In genomic region chr2:99140860-99141109, GRCh38 we compare ENCODE assay signal across 8 cellular contexts. TPM values are rescaled to one million over a fixed set of nuclear protein-coding genes. Genes with fewer than 3 reads are reported as not detected.
DNase-seq lines count a peak whose midpoint lies in the region; ATAC-seq, FAIRE-seq and TF ChIP-seq lines count a peak whose summit lies in the region.

No MANE protein-coding gene starts in this region.

- TF ChIP-seq EP300 in A549 (IDR thresholded peaks at IDR 0.05), result no peak

- peak overlapping the region; percentile 63 for H3K9ac ChIP-seq in smooth muscle cell (ENCODE audit: low read depth)

- H3K27me3 ChIP-seq in smooth muscle cell (ENCODE audit: low read depth), result no peaks in the 10 kb centered on the region

- H3K4me3 Mint-ChIP-seq in activated B cell treated with CpG ODN at 0.5 μM for 24 hours, result peak overlapping the region; percentile 97

- DNase-seq in A549 (ENCODE audit: low read depth in 1 of 2, low spot score in 1 of 2), result no peak
- no peak for DNase-seq in activated B cell treated with CpG ODN at 0.5 μM for 24 hours
- DNase-seq in left ventricle myocardium superior, result no peak
- DNase-seq in smooth muscle cell (lab: John Stamatoyannopoulos, UW; ENCODE audit: unreplicated experiment), result no peak
- DNase-seq in MV-4-11 (lab: John Stamatoyannopoulos, UW), result no peak
- DNase-seq in HPDE6-E6E7 (ENCODE audit: extremely low spot score), result no peak

- no peaks in the 10 kb centered on the region for H3K36me3 ChIP-seq in smooth muscle cell (ENCODE audit: low read depth)

- H3K4me3 ChIP-seq in A549, result peak overlapping the region; percentile 63
- peak overlapping the region; percentile 71 for H3K4me3 ChIP-seq in smooth muscle cell

- peaks cover 9% of the 10 kb centered on the region for H3K36me3 Mint-ChIP-seq in activated B cell treated with CpG ODN at 0.5 μM for 24 hours (ENCODE audit: low read depth)

- H3K4me2 ChIP-seq in A549, result peak overlapping the region; percentile 84
- H3K4me2 ChIP-seq in smooth muscle cell, result peak overlapping the region; percentile 85

- H3K9me3 Mint-ChIP-seq in activated B cell treated with CpG ODN at 0.5 μM for 24 hours, result no peaks in the 10 kb centered on the region

- POLR2A ChIA-PET in A549 (lab: Yijun Ruan, JAX), result interaction anchor here (1.0 to 3.3 kb wide), 7 partner anchors 9 to 196 kb away, joined by 3 to 54 read pairs (median 3); partner anchors contain the start of genes EIF5B, LIPT1, TSGA10 and TXNDC9
- POLR2A ChIA-PET in activated B cell treated with CpG ODN at 0.5 μM for 24 hours (lab: Charles Lee), result interaction anchor here (0.7 to 4.9 kb wide), 10 partner anchors 14 to 1254 kb away, joined by 3 to 143 read pairs (median 4); partner anchors contain the start of genes EIF5B, LIPT1, MGAT4A and MITD1

- TF ChIP-seq CTCF in A549 (IDR thresholded peaks at IDR 0.05) (no peak), activated B cell treated with CpG ODN at 0.5 μM for 24 hours (IDR thresholded peaks at IDR 0.05) (no peak), smooth muscle cell (IDR thresholded peaks at IDR 0.05; ENCODE audit: borderline replicate concordance, insufficient read depth, poor library complexity, severe bottlenecking) (no peak)

- H3K4me1 ChIP-seq in A549 (peaks cover 10% of the 10 kb centered on the region; the same call in 2 of the 3 replicates), smooth muscle cell (ENCODE audit: low read depth) (peaks cover 13% of the 10 kb centered on the region)

- H4K20me1 ChIP-seq in smooth muscle cell (ENCODE audit: low read depth), result no peaks in the 10 kb centered on the region

- peak overlapping the region; percentile 96 for H3K27ac Mint-ChIP-seq in activated B cell treated with CpG ODN at 0.5 μM for 24 hours

- 7% methylated on average over 5 of the region's 21 CpGs for WGBS in A549 (ENCODE audit: missing lambda C conversion rate)
- WGBS in smooth muscle cell (ENCODE audit: low lambda C conversion rate), result 3% methylated on average over 18 of the region's 21 CpGs

- TF ChIP-seq RAD21 in A549 (conservative IDR thresholded peaks at IDR 0.05 in 1 of 2, IDR thresholded peaks at IDR 0.05 in 1 of 2), result no peak

- H2AFZ ChIP-seq in smooth muscle cell (ENCODE audit: low read depth), result peak overlapping the region; percentile 88

- intact Hi-C loops in activated B cell treated with CpG ODN at 0.5 μM for 24 hours (cut with micrococcal nuclease), result loop anchor here (1.0 to 5.0 kb wide), 6 partner anchors 14 to 1478 kb away; partner anchors contain the start of genes ACTR1B, LIPT1, MITD1 and MRPL30
- intact Hi-C loops in left ventricle myocardium superior (cut with micrococcal nuclease), result no loop called here

- no peaks in the 10 kb centered on the region for H3K79me2 ChIP-seq in smooth muscle cell (ENCODE audit: low read depth)

- H3K27ac ChIP-seq in A549 (peak overlapping the region; percentile 67 to 89), smooth muscle cell (ENCODE audit: low read depth) (peak overlapping the region; percentile 43)

- peaks cover 26% of the 10 kb centered on the region for H3K4me1 Mint-ChIP-seq in activated B cell treated with CpG ODN at 0.5 μM for 24 hours

- CTCF ChIA-PET in A549 (lab: Yijun Ruan, JAX), result interaction anchor here (0.6 to 2.9 kb wide), 3 partner anchors 14 to 410 kb away, joined by 3 to 14 read pairs (median 3); partner anchors contain the start of genes LIPT1 and TSGA10
- CTCF ChIA-PET in activated B cell treated with CpG ODN at 0.5 μM for 24 hours (lab: Charles Lee), result interaction anchor here (0.6 to 1.9 kb wide), 7 partner anchors 14 to 491 kb away, joined by 3 to 5 read pairs (median 3); partner anchors contain the start of genes EIF5B, LIPT1 and TSGA10

- H3K9me3 ChIP-seq in A549, result no peaks in the 10 kb centered on the region
- H3K9me3 ChIP-seq in smooth muscle cell (replicated peaks; ENCODE audit: low read depth), result no peaks in the 10 kb centered on the region

- ATAC-seq in A549 (peak; percentile 77 to 81), GM18519 (IDR thresholded peaks at IDR 0.05; ENCODE audit: low FRiP score, unreplicated experiment) (peak; percentile 3), HG03135 (IDR thresholded peaks at IDR 0.05; ENCODE audit: unreplicated experiment) (peak; percentile 35), activated B cell treated with CpG ODN at 0.5 μM for 24 hours (ENCODE audit: low read depth) (peak; percentile 19), left ventricle myocardium superior (peak; percentile 66)

- no peaks in the 10 kb centered on the region for H3F3A ChIP-seq in smooth muscle cell (ENCODE audit: low read depth)

- H3K27me3 Mint-ChIP-seq in activated B cell treated with CpG ODN at 0.5 μM for 24 hours, result no peaks in the 10 kb centered on the region

- FAIRE-seq in A549 (lab: Jason Lieb, UNC), result no peak

- TF ChIP-seq POLR2A in A549 (IDR thresholded peaks at IDR 0.05; ENCODE audit: low read length), result peak; percentile 62; the same call in 1 of the 2 replicates

TF ChIP-seq in A549, 52 proteins besides CTCF, POLR2A, EP300 and RAD21 (continues in another document):
- no peak for TF ChIP-seq TFCP2L1 (CRISPR knock-in tag; IDR thresholded peaks at IDR 0.05)
- TF ChIP-seq RFX5 (IDR thresholded peaks at IDR 0.05), result no peak
- TF ChIP-seq, protein P1, sequence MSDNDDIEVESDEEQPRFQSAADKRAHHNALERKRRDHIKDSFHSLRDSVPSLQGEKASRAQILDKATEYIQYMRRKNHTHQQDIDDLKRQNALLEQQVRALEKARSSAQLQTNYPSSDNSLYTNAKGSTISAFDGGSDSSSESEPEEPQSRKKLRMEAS (IDR thresholded peaks at IDR 0.05), result peak; percentile 61
- TF ChIP-seq, protein P2, sequence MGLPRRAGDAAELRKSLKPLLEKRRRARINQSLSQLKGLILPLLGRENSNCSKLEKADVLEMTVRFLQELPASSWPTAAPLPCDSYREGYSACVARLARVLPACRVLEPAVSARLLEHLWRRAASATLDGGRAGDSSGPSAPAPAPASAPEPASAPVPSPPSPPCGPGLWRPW (IDR thresholded peaks at IDR 0.05), result no peak
- TF ChIP-seq BHLHE40 (IDR thresholded peaks at IDR 0.05; ENCODE audit: low read depth, low read length), result no peak
- TF ChIP-seq GATA3 (IDR thresholded peaks at IDR 0.05; ENCODE audit: borderline replicate concordance), result no peak
- TF ChIP-seq SREBF2 (IDR thresholded peaks at IDR 0.05), result no peak
- TF ChIP-seq JUN (IDR thresholded peaks at IDR 0.05), result peak in 1 of 2 experiments; percentile 41; a peak in 1 of 5 replicates
- no peak for TF ChIP-seq FOXS1 (CRISPR knock-in tag; IDR thresholded peaks at IDR 0.05)
- TF ChIP-seq NFE2L2 (conservative IDR thresholded peaks at IDR 0.05; ENCODE audit: low read length), result no peak

RNA-seq across cellular contexts. Expression of gene C2orf15, which starts 0.7 kb away (rescaled TPM):
- polyA plus RNA-seq in A549 (2011; rRNA removed), result 1.2 and 1.6 TPM in 2 replicates
- polyA plus RNA-seq in A549 (2012; cell fraction: cytosol; rRNA removed), result 0.30 and 0.34 TPM in 2 replicates
- polyA plus RNA-seq in A549 (2012; cell fraction: nucleus; rRNA removed), result 0.08 and 0.40 TPM in 2 replicates
- polyA plus RNA-seq in A549 (2017; fragmentation: RNase III; extraction: RNeasy Plus Mini Kit Qiagen cat#74134 plus additional on column Dnase treatment), result 0.80 to 1.4 TPM (median 1.3 TPM) in 3 replicates
- polyA minus RNA-seq in A549 (2011; rRNA and poly(A)+ RNA removed), result 0.44 and 0.58 TPM in 2 replicates
- 0.69 and 1.2 TPM in 2 replicates for total RNA-seq in activated B cell treated with CpG ODN at 0.5 μM for 24 hours
- total RNA-seq in left ventricle myocardium superior, result 0.30 TPM
- 0.13 and 0.18 TPM in 2 replicates for total RNA-seq in smooth muscle cell
- polyA plus RNA-seq in smooth muscle cell, result 2.0 TPM in 1 of 2 replicates, not detected in the other

RNA-seq across cellular contexts. Expression of gene TSGA10, which starts 14.0 kb away (rescaled TPM):
- polyA plus RNA-seq in A549 (2011; rRNA removed) (3.7 and 4.3 TPM in 2 replicates), A549 (2017; fragmentation: RNase III; extraction: RNeasy Plus Mini Kit Qiagen cat#74134 plus additional on column Dnase treatment) (4.2 to 4.8 TPM (median 4.5 TPM) in 3 replicates), smooth muscle cell (1.1 and 3.4 TPM in 2 replicates)
- polyA plus RNA-seq in A549 (2012; cell fraction: cytosol; rRNA removed), result 0.95 and 1.4 TPM in 2 replicates
- 0.22 and 0.35 TPM in 2 replicates for polyA plus RNA-seq in A549 (2012; cell fraction: nucleus; rRNA removed)
- polyA minus RNA-seq in A549 (2011; rRNA and poly(A)+ RNA removed), result 0.91 and 3.6 TPM in 2 replicates
- total RNA-seq in activated B cell treated with CpG ODN at 0.5 μM for 24 hours (18.5 and 20.4 TPM in 2 replicates), left ventricle myocardium superior (4.7 TPM), smooth muscle cell (1.3 and 30.4 TPM in 2 replicates)

RNA-seq across cellular contexts. Expression of gene LIPT1, which starts 14.0 kb away (rescaled TPM):
- polyA plus RNA-seq in A549 (2011; rRNA removed), result 10.0 and 10.9 TPM in 2 replicates
- 3.3 and 3.5 TPM in 2 replicates for polyA plus RNA-seq in A549 (2012; cell fraction: cytosol; rRNA removed)
- 4.9 and 5.5 TPM in 2 replicates for polyA plus RNA-seq in A549 (2012; cell fraction: nucleus; rRNA removed)
- polyA plus RNA-seq in A549 (2017; fragmentation: RNase III; extraction: RNeasy Plus Mini Kit Qiagen cat#74134 plus additional on column Dnase treatment), result 4.1 to 4.8 TPM (median 4.2 TPM) in 3 replicates
- 4.4 and 6.7 TPM in 2 replicates for polyA minus RNA-seq in A549 (2011; rRNA and poly(A)+ RNA removed)
- 15.1 and 18.1 TPM in 2 replicates for total RNA-seq in activated B cell treated with CpG ODN at 0.5 μM for 24 hours
- 7.1 TPM for total RNA-seq in left ventricle myocardium superior
- 1.5 and 4.7 TPM in 2 replicates for total RNA-seq in smooth muscle cell
- polyA plus RNA-seq in smooth muscle cell, result 1.9 and 3.0 TPM in 2 replicates

RNA-seq across cellular contexts. Expression of gene MITD1, which starts 40.1 kb away (rescaled TPM):
- polyA plus RNA-seq in A549 (2011; rRNA removed), result 17.8 and 33.7 TPM in 2 replicates
- 9.1 and 13.2 TPM in 2 replicates for polyA plus RNA-seq in A549 (2012; cell fraction: cytosol; rRNA removed)
- 5.7 and 7.6 TPM in 2 replicates for polyA plus RNA-seq in A549 (2012; cell fraction: nucleus; rRNA removed)
- polyA plus RNA-seq in A549 (2017; fragmentation: RNase III; extraction: RNeasy Plus Mini Kit Qiagen cat#74134 plus additional on column Dnase treatment), result 36.3 to 38.4 TPM (median 37.1 TPM) in 3 replicates
- 7.5 and 8.7 TPM in 2 replicates for polyA minus RNA-seq in A549 (2011; rRNA and poly(A)+ RNA removed)
- total RNA-seq in activated B cell treated with CpG ODN at 0.5 μM for 24 hours, result 54.1 and 59.8 TPM in 2 replicates
- total RNA-seq in left ventricle myocardium superior, result 13.8 TPM
- 53.5 and 60.2 TPM in 2 replicates for total RNA-seq in smooth muscle cell
- 31.5 and 38.6 TPM in 2 replicates for polyA plus RNA-seq in smooth muscle cell

RNA-seq across cellular contexts. Expression of gene MRPL30, which starts 40.2 kb away (rescaled TPM):
- polyA plus RNA-seq in A549 (2011; rRNA removed) (36.1 and 43.5 TPM in 2 replicates), A549 (2017; fragmentation: RNase III; extraction: RNeasy Plus Mini Kit Qiagen cat#74134 plus additional on column Dnase treatment) (37.9 to 49.3 TPM (median 40.0 TPM) in 3 replicates), smooth muscle cell (16.5 and 18.8 TPM in 2 replicates)
- 18.6 and 21.1 TPM in 2 replicates for polyA plus RNA-seq in A549 (2012; cell fraction: cytosol; rRNA removed)
- polyA plus RNA-seq in A549 (2012; cell fraction: nucleus; rRNA removed), result 4.8 and 8.3 TPM in 2 replicates
- 11.2 and 13.3 TPM in 2 replicates for polyA minus RNA-seq in A549 (2011; rRNA and poly(A)+ RNA removed)
- total RNA-seq in activated B cell treated with CpG ODN at 0.5 μM for 24 hours (18.6 and 21.4 TPM in 2 replicates), left ventricle myocardium superior (38.0 TPM), smooth muscle cell (20.8 and 23.1 TPM in 2 replicates)

Comparison
In these comparisons a context has a peak if more than half of its experiments do, and no peak if none do; other contexts are left out.
1. ATAC-seq: peak in every context shown above with its lines; median percentile 79 in A549; 66 in left ventricle myocardium superior; 35 in HG03135; 19 in activated B cell treated with CpG ODN at 0.5 μM for 24 hours; 3 in GM18519.